8 cellular contexts compared by ENCODE assay signal in genomic region chrX:65528705-65529340, GRCh38. TPM values are rescaled to one million over a fixed set of nuclear protein-coding genes. Genes with fewer than 3 reads are reported as not detected.
DNase-seq lines count a peak whose midpoint lies in the region; ATAC-seq lines count a peak whose summit lies in the region.

No MANE protein-coding gene starts in this region.

- WGBS in iPS DF 6.9 (ENCODE audit: insufficient coverage, insufficient read length), result no CpG with 5 or more reads among the region's 9 CpGs

- H3K4me3 ChIP-seq in iPS DF 6.9 (ENCODE audit: low read length), result no peak overlapping the region

- DNase-seq in SIG-M5 treated with dmso at 0.1 percent for 504 hours (lab: John Stamatoyannopoulos, UW; ENCODE audit: unreplicated experiment) (peak; percentile 35), SIG-M5 (lab: John Stamatoyannopoulos, UW) (no peak), SK-MEL-5 (ENCODE audit: low read depth, low spot score) (peak; percentile 38), iPS DF 6.9 (ENCODE audit: low read depth, low spot score) (peak; percentile 11), GF-D8 (lab: John Stamatoyannopoulos, UW) (no peak)
- peak; percentile 51 for DNase-seq in activated naive CD8-positive, alpha-beta T cell treated with anti-CD3 and anti-CD28 coated beads, Interleukin-2, amount 50 U/mL, for 24 hours
- DNase-seq in stimulated activated CD4-positive, alpha-beta T cell treated with anti-CD3 and anti-CD28 coated beads, Interleukin-4, amount 100 ng/mL, for 1 hour, result peak; percentile 43

- peaks cover 32% of the 10 kb centered on the region for H3K36me3 Mint-ChIP-seq in activated naive CD8-positive, alpha-beta T cell treated with anti-CD3 and anti-CD28 coated beads, Interleukin-2, amount 50 U/mL, for 24 hours (ENCODE audit: low read depth)

- no peaks in the 10 kb centered on the region for H3K27me3 Mint-ChIP-seq in activated naive CD8-positive, alpha-beta T cell treated with anti-CD3 and anti-CD28 coated beads, Interleukin-2, amount 50 U/mL, for 24 hours

- H3K4me1 Mint-ChIP-seq in activated naive CD8-positive, alpha-beta T cell treated with anti-CD3 and anti-CD28 coated beads, Interleukin-2, amount 50 U/mL, for 24 hours, result peaks cover 16% of the 10 kb centered on the region

- H3K27me3 ChIP-seq in iPS DF 6.9 (ENCODE audit: control insufficient read depth, insufficient read depth, low read length), result no peaks in the 10 kb centered on the region

- in situ Hi-C loops in SK-MEL-5 (cut with HindIII; ENCODE audit: low pct_unique_long_range_greater_than_20kb, low sequenced_read_pairs), result no loop called here

- peaks cover 13% of the 10 kb centered on the region; the same call in 1 of the 2 replicates for H3K36me3 ChIP-seq in iPS DF 6.9 (ENCODE audit: control insufficient read depth, insufficient read depth, low read length)

- no peaks in the 10 kb centered on the region for H3K9me3 Mint-ChIP-seq in activated naive CD8-positive, alpha-beta T cell treated with anti-CD3 and anti-CD28 coated beads, Interleukin-2, amount 50 U/mL, for 24 hours

- H3K27ac ChIP-seq in iPS DF 6.9 (ENCODE audit: low read length), result no peak overlapping the region

- H3K9me3 ChIP-seq in iPS DF 6.9 (ENCODE audit: control insufficient read depth, insufficient read depth, low read length), result no peaks in the 10 kb centered on the region

- H3K4me1 ChIP-seq in iPS DF 6.9 (ENCODE audit: control insufficient read depth, insufficient read depth, low read length), result no peaks in the 10 kb centered on the region

- no peak overlapping the region for H3K4me3 Mint-ChIP-seq in activated naive CD8-positive, alpha-beta T cell treated with anti-CD3 and anti-CD28 coated beads, Interleukin-2, amount 50 U/mL, for 24 hours

- ATAC-seq in HG03025 (IDR thresholded peaks at IDR 0.05; ENCODE audit: low FRiP score, unreplicated experiment), result peak; percentile 60
- no peak for ATAC-seq in activated naive CD8-positive, alpha-beta T cell treated with anti-CD3 and anti-CD28 coated beads, Interleukin-2, amount 50 U/mL, for 24 hours

- H3K27ac Mint-ChIP-seq in activated naive CD8-positive, alpha-beta T cell treated with anti-CD3 and anti-CD28 coated beads, Interleukin-2, amount 50 U/mL, for 24 hours, result no peak overlapping the region

RNA-seq across cellular contexts. Expression of gene LAS1L, which starts 5.8 kb away (rescaled TPM):
- total RNA-seq in SK-MEL-5 (2014; rRNA removed; shearing (Covaris generic)), result 31.4 and 33.0 TPM in 2 replicates
- polyA plus RNA-seq in SK-MEL-5 (2015; cell fraction: cytosol; rRNA removed), result 44.4 and 49.3 TPM in 2 replicates
- 85.2 and 87.2 TPM in 2 replicates for polyA plus RNA-seq in SK-MEL-5 (2015; cell fraction: nucleus; rRNA removed)

Comparison
In these comparisons a context has a peak if more than half of its experiments do, and no peak if none do; other contexts are left out.
1. DNase-seq: peak in SIG-M5 treated with dmso at 0.1 percent for 504 hours (single experiment), SK-MEL-5 (single experiment), activated naive CD8-positive, alpha-beta T cell treated with anti-CD3 and anti-CD28 coated beads, Interleukin-2, amount 50 U/mL, for 24 hours (single experiment), iPS DF 6.9 (single experiment) and stimulated activated CD4-positive, alpha-beta T cell treated with anti-CD3 and anti-CD28 coated beads, Interleukin-4, amount 100 ng/mL, for 1 hour (single experiment); none in SIG-M5 (single experiment) and GF-D8 (single experiment).